ENCODE assay signal across 8 cellular contexts in genomic region chr16:85393674-85394510, GRCh38.
A peak's percentile ranks its signal among the peaks of the same experiment; 100 is the strongest.
DNase-seq lines count a peak whose midpoint lies in the region; ATAC-seq, FAIRE-seq and TF ChIP-seq lines count a peak whose summit lies in the region.

No MANE protein-coding gene starts in this region.

- H3K36me3 ChIP-seq in fibroblast of lung (ENCODE audit: control insufficient read depth, insufficient read depth, low read length) (no peaks in the 10 kb centered on the region), pancreas (no peaks in the 10 kb centered on the region), upper lobe of right lung (no peaks in the 10 kb centered on the region)

- H3K9ac ChIP-seq in fibroblast of lung (ENCODE audit: insufficient read depth, low read length), result peak overlapping the region; percentile 41

- intact Hi-C loops in pancreas (cut with DNase I), result no loop called here
- intact Hi-C loops in upper lobe of right lung (cut with DNase I), result no loop called here

- peak in 3 of 4 donors; percentile 51 to 76 (median 59) for ATAC-seq in pancreas
- peak; percentile 73 for ATAC-seq in upper lobe of right lung
- no peak for ATAC-seq in HG02763 (IDR thresholded peaks at IDR 0.05; ENCODE audit: unreplicated experiment)

- no peaks in the 10 kb centered on the region for H3K79me2 ChIP-seq in fibroblast of lung (ENCODE audit: control insufficient read depth, insufficient read depth, low read length)

- H2AFZ ChIP-seq in fibroblast of lung (ENCODE audit: low read length), result no peak overlapping the region

- peak; percentile 15 for DNase-seq in GM04504 (ENCODE audit: low read depth)
- DNase-seq in NCI-H2171 treated with DMSO at 0.1 percent for 48 hours (lab: John Stamatoyannopoulos, UW), result peak; percentile 85
- peak; percentile 92 for DNase-seq in activated CD8-positive, alpha-beta memory T cell treated with anti-CD3 and anti-CD28 coated beads, Interleukin-2, amount 50 U/mL, for 48 hours
- DNase-seq in fibroblast of lung (ENCODE audit: low read depth in 2 of 2), result peak in 1 of 2 donors; percentile 61
- DNase-seq in pancreas, result peak; percentile 35 to 89 (median 68)
- DNase-seq in upper lobe of right lung, result peak; percentile 83
- DNase-seq in MV-4-11 (lab: John Stamatoyannopoulos, UW), result no peak

- H3K27ac ChIP-seq in fibroblast of lung (ENCODE audit: insufficient read depth, low read length) (no peak overlapping the region), pancreas (no peak overlapping the region), upper lobe of right lung (no peak overlapping the region)

- no peak overlapping the region for H3K4me2 ChIP-seq in fibroblast of lung (ENCODE audit: extremely low read depth, insufficient read depth, low read length)

- no peaks in the 10 kb centered on the region for H3K27me3 ChIP-seq in fibroblast of lung (ENCODE audit: control insufficient read depth, insufficient read depth, low read length)
- no peaks in the 10 kb centered on the region for H3K27me3 ChIP-seq in pancreas
- no peaks in the 10 kb centered on the region for H3K27me3 ChIP-seq in upper lobe of right lung

- peak; percentile 63 to 73 for TF ChIP-seq CTCF in fibroblast of lung (conservative IDR thresholded peaks at IDR 0.05 in 1 of 2, IDR thresholded peaks at IDR 0.05 in 1 of 2; ENCODE audit: low read depth in 1 of 2, low read length in 2 of 2)
- peak; percentile 58 to 72 (median 70) for TF ChIP-seq CTCF in pancreas (IDR thresholded peaks at IDR 0.05)
- TF ChIP-seq CTCF in upper lobe of right lung (IDR thresholded peaks at IDR 0.05), result peak; percentile 86

- H3K4me1 ChIP-seq in fibroblast of lung (ENCODE audit: control insufficient read depth, extremely low read depth, insufficient read depth, low read length) (peaks cover 39% of the 10 kb centered on the region), pancreas (no peaks in the 10 kb centered on the region), upper lobe of right lung (peaks cover 35% of the 10 kb centered on the region)

- WGBS in pancreas, 2 donors, result 61 to 70% methylated on average over 31 to 37 of the region's 37 CpGs

- no peaks in the 10 kb centered on the region for H4K20me1 ChIP-seq in fibroblast of lung (ENCODE audit: control insufficient read depth, extremely low read depth, insufficient read depth, low read length)

- H3K9me3 ChIP-seq in fibroblast of lung (ENCODE audit: control insufficient read depth, insufficient read depth, low read depth, low read length), result no peaks in the 10 kb centered on the region
- H3K9me3 ChIP-seq in pancreas, result no peaks in the 10 kb centered on the region
- H3K9me3 ChIP-seq in upper lobe of right lung, result no peaks in the 10 kb centered on the region

- no peak for FAIRE-seq in pancreas (lab: Jason Lieb, UNC)

- H3K4me3 ChIP-seq in fibroblast of lung (replicated peaks in 1 of 4; ENCODE audit: control extremely low read depth in 1 of 4, insufficient read depth in 1 of 4, low read depth in 3 of 4, low read length in 4 of 4), result no peak overlapping the region
- no peak overlapping the region for H3K4me3 ChIP-seq in pancreas
- no peak overlapping the region for H3K4me3 ChIP-seq in upper lobe of right lung
